In genomic region chr16:81321039-81321438, GRCh38 we compare ENCODE assay signal across 19 cellular contexts.
"Had no signal": no experiment of that assay in that cellular context is flagged by ENCODE, and none has a peak within 500 bp of the region (broad histone marks: within the 10 kb centered on the region; RNA-seq: fewer than 3 reads in every experiment).

No MANE protein-coding gene starts in this region.

- H3K4me3 ChIP-seq: dorsolateral prefrontal cortex, left lung, tibial nerve, uterus had no signal

- H3K36me3 ChIP-seq: left lung, tibial nerve, uterus, WERI-Rb-1 had no signal

- H3K9me3 ChIP-seq: left lung, tibial nerve, uterus had no signal

- DNase-seq: activated CD4-positive, alpha-beta memory T cell treated with anti-CD3 and anti-CD28 coated beads, Interleukin-2, amount 10 ng/mL, durations not matched to agents 7 days and 5 days; activated CD8-positive, alpha-beta memory T cell treated with anti-CD3 and anti-CD28 coated beads, Interleukin-2, amount 10 ng/mL, durations not matched to agents 7 days and 5 days; activated naive CD4-positive, alpha-beta T cell treated with anti-CD3 and anti-CD28 coated beads, Interleukin-2, amount 10 ng/mL, durations not matched to agents 7 days and 5 days; activated naive CD8-positive, alpha-beta T cell treated with anti-CD3 and anti-CD28 coated beads, Interleukin-2, amount 50 U/mL, for 24 hours; activated T-cell treated with anti-CD3 and anti-CD28 coated beads, Interleukin-2, amount 50 U/mL, for 1 hour; dorsolateral prefrontal cortex; foreskin keratinocyte; glutamatergic neuron; left lung; mammary epithelial cell; midbrain; nephron progenitor cell; nucleus accumbens; posterior cingulate gyrus; retina; stimulated activated CD4-positive, alpha-beta T cell treated with anti-CD3 and anti-CD28 coated beads, Interleukin-2, amount 100 ng/mL, for 24 hours; uterus; WERI-Rb-1 had no signal

- ATAC-seq: activated CD8-positive, alpha-beta memory T cell treated with anti-CD3 and anti-CD28 coated beads, Interleukin-2, amount 10 ng/mL, durations not matched to agents 7 days and 5 days; activated naive CD8-positive, alpha-beta T cell treated with anti-CD3 and anti-CD28 coated beads, Interleukin-2, amount 50 U/mL, for 24 hours; foreskin keratinocyte; left lung had no signal

- H3K27me3 ChIP-seq: dorsolateral prefrontal cortex, foreskin keratinocyte, left lung, tibial nerve, uterus had no signal

- H3K27ac ChIP-seq: foreskin keratinocyte, left lung, tibial nerve, WERI-Rb-1 had no signal
